ENCODE assay signal across 15 cellular contexts in genomic region chr4:99790796-99791617, GRCh38. TPM values are rescaled to one million over a fixed set of nuclear protein-coding genes. Genes with fewer than 3 reads are reported as not detected.
A peak's percentile ranks its signal among the peaks of the same experiment; 100 is the strongest.
DNase-seq lines count a peak whose midpoint lies in the region; ATAC-seq and TF ChIP-seq lines count a peak whose summit lies in the region.
"Had no signal": no experiment of that assay in that cellular context is flagged by ENCODE, and none has a peak within 500 bp of the region (broad histone marks: within the 10 kb centered on the region; RNA-seq: fewer than 3 reads in every experiment).

No MANE protein-coding gene starts in this region.

- H3K36me3 ChIP-seq in upper lobe of right lung, result no peaks in the 10 kb centered on the region

- H3K27me3 Mint-ChIP-seq in nephron (ENCODE audit: low read depth), result no peaks in the 10 kb centered on the region

- DNase-seq in LHCN-M2 (ENCODE audit: low read depth) (peak; percentile 39), NCI-H2196 treated with DMSO at 0.1 percent for 48 hours (lab: John Stamatoyannopoulos, UW; ENCODE audit: unreplicated experiment) (peak; percentile 57), amniotic epithelial cell (ENCODE audit: low read depth) (peak; percentile 7), upper lobe of right lung (no peak), AML-193 (lab: John Stamatoyannopoulos, UW) (no peak)
- no peak for DNase-seq in NK-92 treated with Interleukin-12 subunit alpha and Interleukin-12 subunit beta, amount 100 ng/mL, for 24 hours (lab: John Stamatoyannopoulos, UW)
- DNase-seq: activated B cell treated with CpG ODN at 0.5 μM for 24 hours; mesendoderm; stimulated activated CD4-positive, alpha-beta T cell treated with anti-CD3 and anti-CD28 coated beads, Interleukin-2, amount 100 ng/mL, for 48 hours had no signal

- no peak for TF ChIP-seq CTCF in nephron (IDR thresholded peaks at IDR 0.05; ENCODE audit: unreplicated experiment in 3 of 3)
- TF ChIP-seq CTCF in upper lobe of right lung (IDR thresholded peaks at IDR 0.05), result no peak

- H3K27ac ChIP-seq in upper lobe of right lung, result no peak overlapping the region
- H3K27ac ChIP-seq: C4-2B, parathyroid adenoma had no signal

- H3K4me1 ChIP-seq in upper lobe of right lung, result no peaks in the 10 kb centered on the region
- H3K4me1 ChIP-seq: parathyroid adenoma had no signal

- peaks cover 25% of the 10 kb centered on the region for H3K4me1 Mint-ChIP-seq in nephron
- H3K4me1 Mint-ChIP-seq: activated B cell treated with CpG ODN at 0.5 μM for 24 hours had no signal

- ATAC-seq in HG02798 (IDR thresholded peaks at IDR 0.05; ENCODE audit: poor library complexity, unreplicated experiment) (no peak), upper lobe of right lung (no peak)
- ATAC-seq: Right ventricle myocardium inferior had no signal

- H3K4me3 ChIP-seq in upper lobe of right lung, result no peak overlapping the region

- no peaks in the 10 kb centered on the region for H3K27me3 ChIP-seq in upper lobe of right lung

- peaks cover 15% of the 10 kb centered on the region for H3K9me3 Mint-ChIP-seq in nephron
- H3K9me3 Mint-ChIP-seq: activated B cell treated with CpG ODN at 0.5 μM for 24 hours had no signal

- peak overlapping the region in 1 of 3 experiments; percentile 13 for H3K4me3 Mint-ChIP-seq in nephron
- H3K4me3 Mint-ChIP-seq: activated B cell treated with CpG ODN at 0.5 μM for 24 hours; stimulated activated naive CD8-positive, alpha-beta T cell treated with anti-CD3 and anti-CD28 coated beads, Interleukin-15, Interleukin-2, amounts not matched to agents 100 ng/mL and 50 ng/mL, for 24 hours had no signal

- H3K9me3 ChIP-seq in upper lobe of right lung, result no peaks in the 10 kb centered on the region

- peak overlapping the region; percentile 23 to 28 (median 27) for H3K27ac Mint-ChIP-seq in nephron
- H3K27ac Mint-ChIP-seq: activated B cell treated with CpG ODN at 0.5 μM for 24 hours; stimulated activated naive CD8-positive, alpha-beta T cell treated with anti-CD3 and anti-CD28 coated beads, Interleukin-15, Interleukin-2, amounts not matched to agents 100 ng/mL and 50 ng/mL, for 24 hours had no signal

- intact Hi-C loops in upper lobe of right lung (cut with DNase I), result no loop called here

- H3K36me3 Mint-ChIP-seq in nephron (ENCODE audit: low read depth), result no peaks in the 10 kb centered on the region

RNA-seq across cellular contexts. Expression of gene DAPP1, which starts 25.6 kb away (rescaled TPM):
- total RNA-seq in LHCN-M2 (2014; rRNA removed) (not detected in 2 replicates), upper lobe of right lung (8.9 TPM)
- not detected for polyA plus RNA-seq in LHCN-M2 (2012)

Comparison
In these comparisons a context has a peak if more than half of its experiments do, and no peak if none do; other contexts are left out.
1. DNase-seq: peak in LHCN-M2 (single experiment), NCI-H2196 treated with DMSO at 0.1 percent for 48 hours (single experiment) and amniotic epithelial cell (single experiment); none in upper lobe of right lung (single experiment), AML-193 (0 of 2) and NK-92 treated with Interleukin-12 subunit alpha and Interleukin-12 subunit beta, amount 100 ng/mL, for 24 hours (single experiment).